ENCODE assay signal across 24 cellular contexts in the genomic region with DNA sequence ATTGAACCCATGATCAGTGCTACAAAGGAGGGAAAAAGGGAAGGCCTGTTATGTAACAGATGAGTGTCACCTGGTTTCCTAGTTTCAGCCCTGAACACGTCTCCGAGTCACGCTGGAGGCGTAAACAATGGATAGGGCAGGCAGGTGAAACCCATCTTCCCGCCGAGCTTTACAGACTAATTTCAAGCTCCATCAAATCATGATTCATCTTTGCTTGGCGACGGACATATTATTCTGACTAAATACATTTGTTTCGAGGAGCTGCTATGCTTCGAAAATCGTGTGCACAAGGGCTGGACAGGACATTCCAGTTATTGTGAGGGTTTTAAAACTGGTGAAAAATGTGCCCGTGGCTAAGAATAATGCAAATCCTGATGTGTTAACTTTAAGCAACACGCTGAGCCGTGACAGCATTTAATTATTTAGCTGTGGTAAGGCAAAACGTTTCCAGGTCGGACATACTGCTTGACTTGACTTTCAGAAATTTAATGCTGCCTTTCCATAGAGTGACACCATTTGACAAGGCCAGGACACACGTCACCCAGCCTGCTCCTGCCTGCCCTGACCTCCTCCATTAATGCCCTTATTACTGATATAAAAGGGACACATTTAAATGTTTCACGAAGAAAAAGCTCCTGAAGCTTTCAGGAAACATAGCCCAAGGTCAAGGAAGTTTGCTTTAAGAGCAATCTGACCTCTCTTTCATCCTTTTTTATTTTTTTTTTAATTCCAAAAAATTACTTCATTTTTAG.
DNase-seq lines count a peak whose midpoint lies in the region; ATAC-seq, FAIRE-seq and TF ChIP-seq lines count a peak whose summit lies in the region.
"Had no signal": no experiment of that assay in that cellular context is flagged by ENCODE, and none has a peak within 500 bp of the region (broad histone marks: within the 10 kb centered on the region; RNA-seq: fewer than 3 reads in every experiment).

No MANE protein-coding gene starts in this region.

- no peak overlapping the region for H3K27ac Mint-ChIP-seq in Calu3 (ENCODE audit: unreplicated experiment)
- H3K27ac Mint-ChIP-seq: activated naive CD8-positive, alpha-beta T cell treated with anti-CD3 and anti-CD28 coated beads, Interleukin-2, amount 50 U/mL, for 24 hours; neural progenitor cell had no signal

- H3K4me3 ChIP-seq in A549 (no peak overlapping the region), PC-3 (ENCODE audit: low read length) (peak overlapping the region; percentile 71)
- H3K4me3 ChIP-seq: breast epithelium, HAP-1, left ventricle myocardium inferior, neural progenitor cell, upper lobe of left lung had no signal

- no peak for ATAC-seq in A549
- peak; percentile 44 for ATAC-seq in PC-3
- ATAC-seq in foreskin keratinocyte = peak; percentile 57
- ATAC-seq: activated naive CD8-positive, alpha-beta T cell treated with anti-CD3 and anti-CD28 coated beads, Interleukin-2, amount 50 U/mL, for 24 hours had no signal

- peaks cover 5% of the 10 kb centered on the region for H3K36me3 Mint-ChIP-seq in Calu3 (ENCODE audit: insufficient read depth, unreplicated experiment)
- H3K36me3 Mint-ChIP-seq: neural progenitor cell had no signal

- TF ChIP-seq CTCF in A549 (IDR thresholded peaks at IDR 0.05) (no peak), PC-3 (conservative IDR thresholded peaks at IDR 0.05; ENCODE audit: low read depth, low read length) (no peak), foreskin keratinocyte (conservative IDR thresholded peaks at IDR 0.05) (no peak), Calu3 (IDR thresholded peaks at IDR 0.05; ENCODE audit: unreplicated experiment) (no peak)

- no peak for TF ChIP-seq POLR2A in A549 (IDR thresholded peaks at IDR 0.05; ENCODE audit: low read length)

- H3K27me3 ChIP-seq in PC-3 (ENCODE audit: low read length) = no peaks in the 10 kb centered on the region
- H3K27me3 ChIP-seq in foreskin keratinocyte = no peaks in the 10 kb centered on the region
- H3K27me3 ChIP-seq: breast epithelium, neural progenitor cell, Peyer's patch, spleen, upper lobe of left lung had no signal

- H3K27me3 Mint-ChIP-seq in Calu3 (ENCODE audit: unreplicated experiment) = no peaks in the 10 kb centered on the region
- H3K27me3 Mint-ChIP-seq: activated naive CD8-positive, alpha-beta T cell treated with anti-CD3 and anti-CD28 coated beads, Interleukin-2, amount 50 U/mL, for 24 hours had no signal

- H3K9me3 ChIP-seq in A549 = no peaks in the 10 kb centered on the region
- no peaks in the 10 kb centered on the region for H3K9me3 ChIP-seq in PC-3 (ENCODE audit: low read length)
- H3K9me3 ChIP-seq: breast epithelium, left ventricle myocardium inferior, Peyer's patch, spleen, upper lobe of left lung had no signal

- H3K4me2 ChIP-seq in A549 = no peak overlapping the region
- peak overlapping the region; percentile 78 for H3K4me2 ChIP-seq in PC-3 (ENCODE audit: low read length)
- H3K4me2 ChIP-seq: neural progenitor cell had no signal

- BruUV-seq in PC-3 (replicated peaks; lab: Mats Ljungman, UMichigan) (no TSS peak), Calu3 (replicated peaks; lab: Mats Ljungman, UMichigan) (no TSS peak)

- no peaks in the 10 kb centered on the region for H3K4me1 ChIP-seq in A549
- H3K4me1 ChIP-seq in PC-3 (ENCODE audit: insufficient read depth, low read length) = peaks cover 22% of the 10 kb centered on the region
- no peaks in the 10 kb centered on the region for H3K4me1 ChIP-seq in foreskin keratinocyte
- H3K4me1 ChIP-seq: breast epithelium, HAP-1, left ventricle myocardium inferior, Peyer's patch, upper lobe of left lung had no signal

- no peaks in the 10 kb centered on the region for H3K9me2 ChIP-seq in PC-3 (replicated peaks; ENCODE audit: low read length)

- peaks cover 3% of the 10 kb centered on the region for H3K9me3 Mint-ChIP-seq in Calu3 (ENCODE audit: low read depth, unreplicated experiment)
- H3K9me3 Mint-ChIP-seq: activated naive CD8-positive, alpha-beta T cell treated with anti-CD3 and anti-CD28 coated beads, Interleukin-2, amount 50 U/mL, for 24 hours; neural progenitor cell had no signal

- H3F3A ChIP-seq in PC-3 (ENCODE audit: low read length, unreplicated experiment) = no peaks in the 10 kb centered on the region

- no peak for TF ChIP-seq RAD21 in A549 (conservative IDR thresholded peaks at IDR 0.05 in 1 of 2, IDR thresholded peaks at IDR 0.05 in 1 of 2)

- no peaks in the 10 kb centered on the region for H3K36me3 ChIP-seq in PC-3 (ENCODE audit: low read depth, low read length)
- H3K36me3 ChIP-seq: breast epithelium, HAP-1, left ventricle myocardium inferior, neural progenitor cell, Peyer's patch, spleen, upper lobe of left lung had no signal

- DNase-seq in A549 (ENCODE audit: low read depth in 1 of 2, low spot score in 1 of 2) = no peak
- peak; percentile 78 for DNase-seq in NCI-H1436 (lab: John Stamatoyannopoulos, UW)
- peak; percentile 85 for DNase-seq in PC-3
- no peak for DNase-seq in foreskin keratinocyte
- DNase-seq in NCI-H1694 (lab: John Stamatoyannopoulos, UW) = no peak
- no peak for DNase-seq in KG1 (lab: John Stamatoyannopoulos, UW)
- DNase-seq in Calu3 = no peak
- DNase-seq in AG20443 (ENCODE audit: low spot score) = no peak
- DNase-seq: activated CD4-positive, alpha-beta T cell treated with anti-CD3 and anti-CD28 coated beads for 4 hours; activated naive CD8-positive, alpha-beta T cell treated with anti-CD3 and anti-CD28 coated beads, Interleukin-2, amount 50 U/mL, for 24 hours; C1 segment of cervical spinal cord; cortex of kidney; DMS 273 treated with DMSO at 0.1 percent for 48 hours; left ventricle myocardium inferior; NCI-H2171; Peyer's patch; spleen; stimulated activated CD4-positive, alpha-beta T cell treated with anti-CD3 and anti-CD28 coated beads, Interleukin-4, amount 100 ng/mL, for 4 hours; upper lobe of left lung had no signal

- WGBS in A549 (ENCODE audit: missing lambda C conversion rate) = 67% methylated on average over 18 of the region's 18 CpGs

- POLR2A ChIA-PET in A549 (lab: Yijun Ruan, JAX) = no interaction called here
- POLR2A ChIA-PET in PC-3 (lab: Charles Lee; ENCODE audit: unreplicated experiment) = interaction anchor here (1.9 kb wide), 1 partner anchor 11 kb away, joined by 8 read pairs; no protein-coding TSS in a partner anchor

- peaks cover 91% of the 10 kb centered on the region for H3K79me2 ChIP-seq in PC-3 (ENCODE audit: low read length)

- H3K27ac ChIP-seq in A549 (no peak overlapping the region), PC-3 (ENCODE audit: low read length) (peak overlapping the region; percentile 56), foreskin keratinocyte (no peak overlapping the region)
- H3K27ac ChIP-seq: breast epithelium, left ventricle myocardium inferior, neural progenitor cell, Peyer's patch, spleen, upper lobe of left lung had no signal

- FAIRE-seq in A549 (lab: Jason Lieb, UNC) = no peak
- FAIRE-seq: frontal cortex, TTC549 had no signal

- H3K9ac ChIP-seq in PC-3 (ENCODE audit: low read length) = peak overlapping the region; percentile 86
- H3K9ac ChIP-seq: neural progenitor cell had no signal

- H2AFZ ChIP-seq in PC-3 (ENCODE audit: low read length) = peak overlapping the region; percentile 61
- H2AFZ ChIP-seq: neural progenitor cell had no signal

- CTCF ChIA-PET in A549 (lab: Yijun Ruan, JAX) = no interaction called here
- CTCF ChIA-PET in PC-3 (lab: Charles Lee) = interaction anchor here (0.7 kb wide), 1 partner anchor 56 kb away, joined by 3 read pairs; no protein-coding TSS in a partner anchor
- CTCF ChIA-PET in Calu3 (lab: Charles Lee) = no interaction called here

- intact Hi-C loops in PC-3 (cut with micrococcal nuclease) = loop anchor here (5.0 kb wide), 1 partner anchor 104 kb away; no protein-coding TSS in a partner anchor
- intact Hi-C loops in Calu3 (cut with micrococcal nuclease; ENCODE audit: unreplicated experiment) = no loop called here

- no peak for TF ChIP-seq EP300 in A549 (IDR thresholded peaks at IDR 0.05)

- H4K20me1 ChIP-seq in PC-3 (ENCODE audit: low read length) = 0 out of 2 replicates have a peak, but pooled peaks cover 3% of the 10 kb centered on the region

- no peak overlapping the region for H3K4me3 Mint-ChIP-seq in Calu3 (ENCODE audit: low read depth, unreplicated experiment)
- H3K4me3 Mint-ChIP-seq: activated naive CD8-positive, alpha-beta T cell treated with anti-CD3 and anti-CD28 coated beads, Interleukin-2, amount 50 U/mL, for 24 hours; neural progenitor cell had no signal

- no peaks in the 10 kb centered on the region for H3K4me1 Mint-ChIP-seq in Calu3 (ENCODE audit: low read depth, unreplicated experiment)
- H3K4me1 Mint-ChIP-seq: activated naive CD8-positive, alpha-beta T cell treated with anti-CD3 and anti-CD28 coated beads, Interleukin-2, amount 50 U/mL, for 24 hours; neural progenitor cell had no signal

TF ChIP-seq in A549, 52 proteins besides CTCF, POLR2A, EP300 and RAD21:
- TF ChIP-seq, protein P1, sequence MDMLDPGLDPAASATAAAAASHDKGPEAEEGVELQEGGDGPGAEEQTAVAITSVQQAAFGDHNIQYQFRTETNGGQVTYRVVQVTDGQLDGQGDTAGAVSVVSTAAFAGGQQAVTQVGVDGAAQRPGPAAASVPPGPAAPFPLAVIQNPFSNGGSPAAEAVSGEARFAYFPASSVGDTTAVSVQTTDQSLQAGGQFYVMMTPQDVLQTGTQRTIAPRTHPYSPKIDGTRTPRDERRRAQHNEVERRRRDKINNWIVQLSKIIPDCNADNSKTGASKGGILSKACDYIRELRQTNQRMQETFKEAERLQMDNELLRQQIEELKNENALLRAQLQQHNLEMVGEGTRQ (IDR thresholded peaks at IDR 0.05) = no peak
- peak; percentile 4; the same call in 1 of the 2 replicates for TF ChIP-seq FOSL2 (IDR thresholded peaks at IDR 0.05)
- TF ChIP-seq FOSL2 (CRISPR knock-in tag; IDR thresholded peaks at IDR 0.05) = no peak
- TF ChIP-seq MAZ (IDR thresholded peaks at IDR 0.05; ENCODE audit: borderline replicate concordance, low read depth, low read length) = no peak

Comparison
In these comparisons a context has a peak if more than half of its experiments do, and no peak if none do; other contexts are left out.
1. ATAC-seq: peak in PC-3 (single experiment) and foreskin keratinocyte (single experiment); none in A549 (0 of 2).
2. DNase-seq: peak in NCI-H1436 (single experiment) and PC-3 (single experiment); none in A549 (0 of 2), foreskin keratinocyte (0 of 2), NCI-H1694 (single experiment), KG1 (single experiment), Calu3 (single experiment) and AG20443 (single experiment).